9 cellular contexts compared by ENCODE assay signal in the genomic region with DNA sequence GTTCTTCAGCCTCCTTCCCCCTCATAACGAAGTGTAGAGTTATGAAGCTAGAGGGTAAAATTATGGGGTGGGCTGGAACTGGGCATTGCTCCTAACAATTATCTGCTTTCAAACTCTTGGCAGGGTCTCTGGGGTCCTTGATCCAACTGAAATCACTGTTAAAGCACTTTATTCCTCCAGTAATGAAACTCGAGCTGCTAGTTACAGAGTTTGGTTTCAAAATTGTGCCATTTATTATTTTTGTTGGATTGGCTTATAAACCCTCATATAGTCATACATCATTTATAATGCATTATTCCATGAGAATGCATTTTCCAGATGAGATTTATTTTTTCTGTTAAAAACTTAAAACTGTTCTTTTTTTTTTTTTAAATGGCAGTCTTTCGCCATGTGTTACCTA.
DNase-seq lines count a peak whose midpoint lies in the region; ATAC-seq lines count a peak whose summit lies in the region.
"Had no signal": no experiment of that assay in that cellular context is flagged by ENCODE, and none has a peak within 500 bp of the region (broad histone marks: within the 10 kb centered on the region; RNA-seq: fewer than 3 reads in every experiment).

No MANE protein-coding gene starts in this region.

- peak overlapping the region; percentile 13 for H3K27ac Mint-ChIP-seq in T-helper 1 cell treated with Interleukin-12 subunit alpha and Interleukin-12 subunit beta and Interleukin-4 antibody, amounts not matched to agents 30 μg/mL and 1 μg/mL, for 36 hours
- peak overlapping the region; percentile 93 for H3K27ac Mint-ChIP-seq in activated T-helper 1 cell treated with anti-CD3 and anti-CD28 coated beads, Interleukin-12 subunit alpha, Interleukin-12 subunit beta, Interleukin-2, Interleukin-4 antibody, amounts not matched to agents 30 ng/mL and 10 ng/mL and 1 ng/mL, durations not matched to agents 14 hours and 24 hours and 36 hours
- H3K27ac Mint-ChIP-seq in stimulated activated memory B cell treated with anti-CD40 and anti-IgM and Interleukin-4, amounts not matched to agents 10 μg/mL and 1 μg/mL and 100 μg/mL, for 72 hours = peak overlapping the region; percentile 92

- no peaks in the 10 kb centered on the region for H3K27me3 Mint-ChIP-seq in T-helper 1 cell treated with Interleukin-12 subunit alpha and Interleukin-12 subunit beta and Interleukin-4 antibody, amounts not matched to agents 30 μg/mL and 1 μg/mL, for 36 hours (ENCODE audit: low read depth)
- H3K27me3 Mint-ChIP-seq in activated T-helper 1 cell treated with anti-CD3 and anti-CD28 coated beads, Interleukin-12 subunit alpha, Interleukin-12 subunit beta, Interleukin-2, Interleukin-4 antibody, amounts not matched to agents 30 ng/mL and 10 ng/mL and 1 ng/mL, durations not matched to agents 14 hours and 24 hours and 36 hours (ENCODE audit: insufficient read depth) = peaks cover 2% of the 10 kb centered on the region
- no peaks in the 10 kb centered on the region for H3K27me3 Mint-ChIP-seq in stimulated activated memory B cell treated with anti-CD40 and anti-IgM and Interleukin-4, amounts not matched to agents 10 μg/mL and 1 μg/mL and 100 μg/mL, for 72 hours

- H3K4me1 Mint-ChIP-seq in T-helper 1 cell treated with Interleukin-12 subunit alpha and Interleukin-12 subunit beta and Interleukin-4 antibody, amounts not matched to agents 30 μg/mL and 1 μg/mL, for 36 hours (ENCODE audit: low read depth) = peaks cover 19% of the 10 kb centered on the region
- peaks cover 54% of the 10 kb centered on the region for H3K4me1 Mint-ChIP-seq in activated T-helper 1 cell treated with anti-CD3 and anti-CD28 coated beads, Interleukin-12 subunit alpha, Interleukin-12 subunit beta, Interleukin-2, Interleukin-4 antibody, amounts not matched to agents 30 ng/mL and 10 ng/mL and 1 ng/mL, durations not matched to agents 14 hours and 24 hours and 36 hours (ENCODE audit: low read depth)
- peaks cover 69% of the 10 kb centered on the region for H3K4me1 Mint-ChIP-seq in stimulated activated memory B cell treated with anti-CD40 and anti-IgM and Interleukin-4, amounts not matched to agents 10 μg/mL and 1 μg/mL and 100 μg/mL, for 72 hours

- H3K9me3 Mint-ChIP-seq in T-helper 1 cell treated with Interleukin-12 subunit alpha and Interleukin-12 subunit beta and Interleukin-4 antibody, amounts not matched to agents 30 μg/mL and 1 μg/mL, for 36 hours = no peaks in the 10 kb centered on the region
- no peaks in the 10 kb centered on the region for H3K9me3 Mint-ChIP-seq in activated T-helper 1 cell treated with anti-CD3 and anti-CD28 coated beads, Interleukin-12 subunit alpha, Interleukin-12 subunit beta, Interleukin-2, Interleukin-4 antibody, amounts not matched to agents 30 ng/mL and 10 ng/mL and 1 ng/mL, durations not matched to agents 14 hours and 24 hours and 36 hours
- H3K9me3 Mint-ChIP-seq in stimulated activated memory B cell treated with anti-CD40 and anti-IgM and Interleukin-4, amounts not matched to agents 10 μg/mL and 1 μg/mL and 100 μg/mL, for 72 hours = no peaks in the 10 kb centered on the region

- H3K36me3 Mint-ChIP-seq in T-helper 1 cell treated with Interleukin-12 subunit alpha and Interleukin-12 subunit beta and Interleukin-4 antibody, amounts not matched to agents 30 μg/mL and 1 μg/mL, for 36 hours (ENCODE audit: low read depth) = no peaks in the 10 kb centered on the region
- H3K36me3 Mint-ChIP-seq in activated T-helper 1 cell treated with anti-CD3 and anti-CD28 coated beads, Interleukin-12 subunit alpha, Interleukin-12 subunit beta, Interleukin-2, Interleukin-4 antibody, amounts not matched to agents 30 ng/mL and 10 ng/mL and 1 ng/mL, durations not matched to agents 14 hours and 24 hours and 36 hours (ENCODE audit: low read depth) = no peaks in the 10 kb centered on the region
- H3K36me3 Mint-ChIP-seq in stimulated activated memory B cell treated with anti-CD40 and anti-IgM and Interleukin-4, amounts not matched to agents 10 μg/mL and 1 μg/mL and 100 μg/mL, for 72 hours = no peaks in the 10 kb centered on the region

- intact Hi-C loops in activated T-helper 1 cell treated with anti-CD3 and anti-CD28 coated beads, Interleukin-12 subunit alpha, Interleukin-12 subunit beta, Interleukin-2, Interleukin-4 antibody, amounts not matched to agents 30 ng/mL and 10 ng/mL and 1 ng/mL, durations not matched to agents 14 hours and 24 hours and 36 hours (cut with micrococcal nuclease) = loop anchor here (1.0 to 2.0 kb wide), 5 partner anchors 33 to 401 kb away; a partner anchor contains a TSS

- DNase-seq in T-helper 1 cell (no peak), islet precursor cell (peak; percentile 10), RKO (ENCODE audit: low spot score) (no peak)
- DNase-seq in activated T-helper 1 cell treated with anti-CD3 and anti-CD28 coated beads, Interleukin-12 subunit alpha, Interleukin-12 subunit beta, Interleukin-2, Interleukin-4 antibody, amounts not matched to agents 30 ng/mL and 10 ng/mL and 1 ng/mL, durations not matched to agents 14 hours and 24 hours and 36 hours (ENCODE audit: low spot score) = no peak
- DNase-seq: NCI-H1417 treated with DMSO at 0.1 percent for 48 hours had no signal

- no peak for ATAC-seq in stimulated activated memory B cell treated with anti-CD40 and anti-IgM and Interleukin-4, amounts not matched to agents 10 μg/mL and 1 μg/mL and 100 μg/mL, for 72 hours
- ATAC-seq in GM19351 (IDR thresholded peaks at IDR 0.05; ENCODE audit: unreplicated experiment) = no peak
- ATAC-seq in HG03460 (IDR thresholded peaks at IDR 0.05; ENCODE audit: unreplicated experiment) = no peak

- no peak overlapping the region for H3K4me3 Mint-ChIP-seq in T-helper 1 cell treated with Interleukin-12 subunit alpha and Interleukin-12 subunit beta and Interleukin-4 antibody, amounts not matched to agents 30 μg/mL and 1 μg/mL, for 36 hours
- H3K4me3 Mint-ChIP-seq in activated T-helper 1 cell treated with anti-CD3 and anti-CD28 coated beads, Interleukin-12 subunit alpha, Interleukin-12 subunit beta, Interleukin-2, Interleukin-4 antibody, amounts not matched to agents 30 ng/mL and 10 ng/mL and 1 ng/mL, durations not matched to agents 14 hours and 24 hours and 36 hours = no peak overlapping the region
- no peak overlapping the region for H3K4me3 Mint-ChIP-seq in stimulated activated memory B cell treated with anti-CD40 and anti-IgM and Interleukin-4, amounts not matched to agents 10 μg/mL and 1 μg/mL and 100 μg/mL, for 72 hours

Comparison
In these comparisons a context has a peak if more than half of its experiments do, and no peak if none do; other contexts are left out.
1. H3K27ac Mint-ChIP-seq: peak in every context shown above with its lines; median percentile 93 in activated T-helper 1 cell treated with anti-CD3 and anti-CD28 coated beads, Interleukin-12 subunit alpha, Interleukin-12 subunit beta, Interleukin-2, Interleukin-4 antibody, amounts not matched to agents 30 ng/mL and 10 ng/mL and 1 ng/mL, durations not matched to agents 14 hours and 24 hours and 36 hours; 92 in stimulated activated memory B cell treated with anti-CD40 and anti-IgM and Interleukin-4, amounts not matched to agents 10 μg/mL and 1 μg/mL and 100 μg/mL, for 72 hours; 13 in T-helper 1 cell treated with Interleukin-12 subunit alpha and Interleukin-12 subunit beta and Interleukin-4 antibody, amounts not matched to agents 30 μg/mL and 1 μg/mL, for 36 hours.